Comparison of ENCODE assay signal across 1 cellular context in genomic region chr11:59810189-59810910, GRCh38.
A peak's percentile ranks its signal among the peaks of the same experiment; 100 is the strongest.
TF ChIP-seq lines count a peak whose summit lies in the region.

MRPL16 (minus strand) TSS chr11:59810778; CDS start chr11:59810658, 120 bp downstream.

TF ChIP-seq in WTC11, 78 proteins besides CTCF, POLR2A, EP300 and RAD21 (continued from another document):
- TF ChIP-seq ZNF532 (CRISPR knock-in tag; IDR thresholded peaks at IDR 0.05; ENCODE audit: borderline replicate concordance) (no peak), GTF2I (CRISPR knock-in tag; conservative IDR thresholded peaks at IDR 0.05) (no peak), MAX (CRISPR knock-in tag; IDR thresholded peaks at IDR 0.05) (peak; percentile 81), ESRRA (CRISPR knock-in tag; IDR thresholded peaks at IDR 0.05; ENCODE audit: borderline replicate concordance) (no peak), RELA (CRISPR knock-in tag; IDR thresholded peaks at IDR 0.05; ENCODE audit: borderline replicate concordance) (0 out of 2 replicates have a peak, but pooled peaks have one; percentile 54), NR3C1 (CRISPR knock-in tag; conservative IDR thresholded peaks at IDR 0.05; ENCODE audit: low read depth) (no peak), NR1H2 (CRISPR knock-in tag; IDR thresholded peaks at IDR 0.05) (no peak), CBFB (CRISPR knock-in tag; IDR thresholded peaks at IDR 0.05; ENCODE audit: low read depth) (no peak), ZNF138 (CRISPR knock-in tag; conservative IDR thresholded peaks at IDR 0.05) (no peak), ZNF317 (CRISPR knock-in tag; IDR thresholded peaks at IDR 0.05; ENCODE audit: borderline replicate concordance, low read depth) (no peak), TCF7 (CRISPR knock-in tag; IDR thresholded peaks at IDR 0.05; ENCODE audit: low read depth) (no peak), ZNF416 (CRISPR knock-in tag; IDR thresholded peaks at IDR 0.05) (no peak; the same call in 1 of the 2 replicates), HMGXB4 (CRISPR knock-in tag; IDR thresholded peaks at IDR 0.05) (peak; percentile 77; the same call in 1 of the 2 replicates), ZNF121 (CRISPR knock-in tag; IDR thresholded peaks at IDR 0.05) (no peak), IRF2 (CRISPR knock-in tag; IDR thresholded peaks at IDR 0.05; ENCODE audit: borderline replicate concordance, low read depth) (no peak), ATF6 (CRISPR knock-in tag; IDR thresholded peaks at IDR 0.05) (no peak), GABPB1 (CRISPR knock-in tag; IDR thresholded peaks at IDR 0.05) (peak; percentile 81), MYBL2 (CRISPR knock-in tag; IDR thresholded peaks at IDR 0.05) (no peak), GRHL2 (CRISPR knock-in tag; IDR thresholded peaks at IDR 0.05; ENCODE audit: insufficient replicate concordance, severe bottlenecking) (no peak), STAT6 (CRISPR knock-in tag; conservative IDR thresholded peaks at IDR 0.05; ENCODE audit: low read depth) (no peak), TP53 (CRISPR knock-in tag; IDR thresholded peaks at IDR 0.05) (0 out of 2 replicates have a peak, but pooled peaks have one; percentile 32), AR (CRISPR knock-in tag; IDR thresholded peaks at IDR 0.05) (no peak), ZNF423 (CRISPR knock-in tag; IDR thresholded peaks at IDR 0.05) (no peak)
